ENCODE assay signal across 24 cellular contexts in genomic region chr10:75754096-75754495, GRCh38.
"Had no signal": no experiment of that assay in that cellular context is flagged by ENCODE, and none has a peak within 500 bp of the region (broad histone marks: within the 10 kb centered on the region; RNA-seq: fewer than 3 reads in every experiment).

No MANE protein-coding gene starts in this region.

- H3K27me3 ChIP-seq: Peyer's patch, SJSA1 had no signal

- FAIRE-seq: astrocyte had no signal

- H3K27ac ChIP-seq: Peyer's patch, RWPE1, SJSA1 had no signal

- ATAC-seq: activated CD8-positive, alpha-beta memory T cell treated with anti-CD3 and anti-CD28 coated beads, Interleukin-2, amount 10 ng/mL, durations not matched to agents 7 days and 5 days; activated naive CD8-positive, alpha-beta T cell treated with anti-CD3 and anti-CD28 coated beads, Interleukin-2, amount 50 U/mL, for 24 hours; SK-N-SH treated with all-trans-retinoic acid at 6 μM for 48 hours had no signal

- H3K36me3 ChIP-seq: Peyer's patch, SJSA1 had no signal

- H3K9me3 ChIP-seq: Peyer's patch, SJSA1 had no signal

- DNase-seq: activated B cell treated with CpG ODN at 0.5 μM for 24 hours; activated CD4-positive, alpha-beta T cell treated with anti-CD3 and anti-CD28 coated beads for 1 hour; activated CD4-positive, alpha-beta T cell treated with anti-CD3 and anti-CD28 coated beads, Interleukin-2, amount 10 ng/mL, durations not matched to agents 24 days and 14 days; activated CD4-positive, alpha-beta T cell treated with anti-CD3 and anti-CD28 coated beads, Interleukin-2, amount 50 U/mL, for 48 hours; activated CD8-positive, alpha-beta memory T cell treated with anti-CD3 and anti-CD28 coated beads, Interleukin-2, amount 10 ng/mL, durations not matched to agents 7 days and 5 days; activated effector memory CD4-positive, alpha-beta T cell treated with Interleukin-2 at 50 U/mL for 16 hours; activated naive CD4-positive, alpha-beta T cell; activated naive CD8-positive, alpha-beta T cell treated with anti-CD3 and anti-CD28 coated beads, Interleukin-2, amount 50 U/mL, for 24 hours; activated T-cell treated with anti-CD3 and anti-CD28 coated beads, Interleukin-2, amount 50 U/mL, for 24 hours; amygdala; KG1; NCI-H1092; NCI-H1417; NCI-H2029 treated with DMSO at 0.1 percent for 48 hours; NCI-H446; NCI-H524 treated with DMSO at 0.1 percent for 48 hours; NCI-H82; Peyer's patch; Right ventricle myocardium superior; SW 1271 had no signal

- H3K4me3 ChIP-seq: Peyer's patch, SJSA1 had no signal

- H3K4me1 ChIP-seq: Peyer's patch, SJSA1 had no signal
